1 cellular context compared by ENCODE assay signal in the genomic region with DNA sequence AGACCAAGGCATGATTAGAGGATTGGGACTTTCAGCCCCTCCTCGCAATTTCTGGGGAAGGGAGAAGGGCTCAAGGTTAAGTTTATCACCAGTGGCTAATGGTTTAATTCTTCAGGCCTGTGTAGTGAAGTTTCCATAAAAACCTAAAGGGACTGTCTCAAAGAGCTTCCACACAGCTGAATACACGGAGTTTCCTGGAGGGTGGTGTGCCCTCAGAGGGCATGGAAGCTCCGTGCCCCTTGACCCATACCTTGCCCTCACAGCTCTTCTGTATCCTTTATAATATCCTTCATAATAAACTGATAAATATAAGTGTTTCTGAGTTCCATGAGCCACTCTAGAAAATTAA.
TF ChIP-seq lines count a peak whose summit lies in the region.

No MANE protein-coding gene starts in this region.

TF ChIP-seq in K562, 482 proteins besides CTCF, POLR2A, EP300 and RAD21 (continued from another document):
- TF ChIP-seq, protein P1, sequence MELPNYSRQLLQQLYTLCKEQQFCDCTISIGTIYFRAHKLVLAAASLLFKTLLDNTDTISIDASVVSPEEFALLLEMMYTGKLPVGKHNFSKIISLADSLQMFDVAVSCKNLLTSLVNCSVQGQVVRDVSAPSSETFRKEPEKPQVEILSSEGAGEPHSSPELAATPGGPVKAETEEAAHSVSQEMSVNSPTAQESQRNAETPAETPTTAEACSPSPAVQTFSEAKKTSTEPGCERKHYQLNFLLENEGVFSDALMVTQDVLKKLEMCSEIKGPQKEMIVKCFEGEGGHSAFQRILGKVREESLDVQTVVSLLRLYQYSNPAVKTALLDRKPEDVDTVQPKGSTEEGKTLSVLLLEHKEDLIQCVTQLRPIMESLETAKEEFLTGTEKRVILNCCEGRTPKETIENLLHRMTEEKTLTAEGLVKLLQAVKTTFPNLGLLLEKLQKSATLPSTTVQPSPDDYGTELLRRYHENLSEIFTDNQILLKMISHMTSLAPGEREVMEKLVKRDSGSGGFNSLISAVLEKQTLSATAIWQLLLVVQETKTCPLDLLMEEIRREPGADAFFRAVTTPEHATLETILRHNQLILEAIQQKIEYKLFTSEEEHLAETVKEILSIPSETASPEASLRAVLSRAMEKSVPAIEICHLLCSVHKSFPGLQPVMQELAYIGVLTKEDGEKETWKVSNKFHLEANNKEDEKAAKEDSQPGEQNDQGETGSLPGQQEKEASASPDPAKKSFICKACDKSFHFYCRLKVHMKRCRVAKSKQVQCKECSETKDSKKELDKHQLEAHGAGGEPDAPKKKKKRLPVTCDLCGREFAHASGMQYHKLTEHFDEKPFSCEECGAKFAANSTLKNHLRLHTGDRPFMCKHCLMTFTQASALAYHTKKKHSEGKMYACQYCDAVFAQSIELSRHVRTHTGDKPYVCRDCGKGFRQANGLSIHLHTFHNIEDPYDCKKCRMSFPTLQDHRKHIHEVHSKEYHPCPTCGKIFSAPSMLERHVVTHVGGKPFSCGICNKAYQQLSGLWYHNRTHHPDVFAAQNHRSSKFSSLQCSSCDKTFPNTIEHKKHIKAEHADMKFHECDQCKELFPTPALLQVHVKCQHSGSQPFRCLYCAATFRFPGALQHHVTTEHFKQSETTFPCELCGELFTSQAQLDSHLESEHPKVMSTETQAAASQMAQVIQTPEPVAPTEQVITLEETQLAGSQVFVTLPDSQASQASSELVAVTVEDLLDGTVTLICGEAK (IDR thresholded peaks at IDR 0.05), result no peak
- TF ChIP-seq, protein P1 (CRISPR knock-in tag; IDR thresholded peaks at IDR 0.05), result no peak
- TF ChIP-seq NCOA6 (IDR thresholded peaks at IDR 0.05) (no peak), PCBP1 (IDR thresholded peaks at IDR 0.05; ENCODE audit: low read depth, low read length, poor library complexity, severe bottlenecking) (no peak), FOSL1 (tag; conservative IDR thresholded peaks at IDR 0.05) (peak; percentile 69), POLR2H (tag; IDR thresholded peaks at IDR 0.05; ENCODE audit: low read depth) (no peak)
